ENCODE assay signal across 1 cellular context in the genomic region with DNA sequence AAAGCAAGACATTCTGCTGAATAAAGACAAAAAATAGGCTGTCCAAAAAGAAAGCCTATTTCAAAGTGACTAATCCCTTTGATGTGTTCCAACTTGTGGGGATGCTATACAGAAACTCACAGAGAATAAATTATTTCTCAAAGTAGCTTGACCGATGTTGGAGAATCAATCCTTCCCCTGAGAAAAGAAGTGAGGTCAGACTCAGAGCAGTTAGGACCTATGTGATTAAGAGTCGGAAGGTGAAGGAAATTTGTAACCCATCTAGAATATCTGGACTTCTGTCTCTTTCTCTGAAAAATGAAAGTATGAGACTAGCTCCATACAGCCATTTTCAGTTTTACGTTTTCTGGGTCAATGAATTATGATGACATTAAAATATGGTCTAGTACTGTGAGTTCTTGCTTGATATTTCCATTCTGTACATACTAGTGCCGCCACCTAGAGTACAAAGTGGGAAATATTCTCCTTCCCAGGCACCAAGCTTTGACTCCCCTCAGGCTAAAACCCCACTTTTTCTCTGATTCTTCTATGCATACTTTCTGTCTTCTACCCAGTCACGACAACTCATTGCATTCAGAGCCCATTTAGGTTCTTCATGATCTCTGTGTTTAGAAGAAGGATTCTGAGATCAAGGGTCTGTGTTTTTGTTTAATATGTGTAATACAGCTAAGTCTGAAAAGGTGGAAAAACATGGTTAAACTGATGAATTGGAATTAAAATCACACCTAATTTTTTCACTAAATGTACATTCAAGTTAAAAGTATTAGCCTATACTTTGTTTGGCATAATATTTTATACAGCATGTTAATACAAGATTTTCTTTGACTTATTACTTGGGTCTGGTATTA.
TF ChIP-seq lines count a peak whose summit lies in the region.

No MANE protein-coding gene starts in this region.

TF ChIP-seq in K562, 482 proteins besides CTCF, POLR2A, EP300 and RAD21 (continued from another document):
- TF ChIP-seq, protein P1, sequence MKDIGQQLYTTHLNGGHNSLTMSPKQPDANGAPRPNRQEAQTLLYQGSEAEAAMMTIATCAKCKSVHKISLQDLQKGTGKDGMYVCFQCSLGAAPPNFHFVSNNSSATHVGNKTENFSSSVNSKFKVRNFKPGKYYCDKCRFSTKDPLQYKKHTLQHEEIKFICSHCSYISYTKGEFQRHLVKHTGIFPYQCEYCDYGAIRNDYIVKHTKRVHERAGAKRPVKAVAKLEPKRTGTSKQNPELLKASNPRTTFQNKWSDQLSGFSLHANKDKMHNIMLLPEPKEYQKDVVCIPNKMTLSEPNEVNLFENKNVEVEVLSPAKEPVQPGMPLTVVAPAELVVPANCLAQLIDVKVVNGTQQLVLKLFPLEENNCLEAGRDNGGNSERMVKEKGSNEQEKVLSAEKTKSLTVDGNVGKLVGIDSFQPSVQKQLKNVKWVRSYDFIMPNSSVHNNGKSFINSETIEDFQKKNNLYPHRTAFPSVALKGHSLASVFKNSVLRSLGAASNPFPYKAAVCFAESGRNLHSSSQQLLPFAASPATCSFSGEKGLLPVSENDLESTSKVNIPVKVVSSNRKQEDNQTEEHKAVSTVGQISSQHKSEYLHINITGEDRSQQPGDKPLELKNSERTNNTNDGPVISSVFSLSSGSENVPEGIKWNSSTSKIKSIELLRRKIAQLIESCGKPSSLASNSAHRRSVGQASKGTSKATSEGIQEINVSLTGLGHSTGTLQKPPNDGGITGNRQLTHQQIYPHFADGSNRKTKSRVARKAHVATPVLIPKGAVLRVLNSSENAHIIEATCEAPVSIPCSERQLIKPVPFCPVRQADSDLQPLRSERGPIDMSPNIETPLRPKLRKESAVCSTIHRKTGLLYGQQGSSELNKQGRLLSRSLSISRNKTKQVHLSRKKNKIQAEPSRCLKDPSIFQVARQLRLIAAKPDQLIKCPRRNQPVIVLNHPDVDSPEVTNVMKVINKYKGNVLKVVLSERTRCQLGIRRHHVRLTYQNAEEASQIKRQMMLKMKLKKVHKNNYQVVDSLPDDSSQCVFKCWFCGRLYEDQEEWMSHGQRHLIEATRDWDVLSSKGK (CRISPR knock-in tag; IDR thresholded peaks at IDR 0.05), result no peak
- TF ChIP-seq NR4A1 (CRISPR knock-in tag; IDR thresholded peaks at IDR 0.05), result no peak
- no peak for TF ChIP-seq NR4A1 (tag; IDR thresholded peaks at IDR 0.05)
- TF ChIP-seq, protein P2, sequence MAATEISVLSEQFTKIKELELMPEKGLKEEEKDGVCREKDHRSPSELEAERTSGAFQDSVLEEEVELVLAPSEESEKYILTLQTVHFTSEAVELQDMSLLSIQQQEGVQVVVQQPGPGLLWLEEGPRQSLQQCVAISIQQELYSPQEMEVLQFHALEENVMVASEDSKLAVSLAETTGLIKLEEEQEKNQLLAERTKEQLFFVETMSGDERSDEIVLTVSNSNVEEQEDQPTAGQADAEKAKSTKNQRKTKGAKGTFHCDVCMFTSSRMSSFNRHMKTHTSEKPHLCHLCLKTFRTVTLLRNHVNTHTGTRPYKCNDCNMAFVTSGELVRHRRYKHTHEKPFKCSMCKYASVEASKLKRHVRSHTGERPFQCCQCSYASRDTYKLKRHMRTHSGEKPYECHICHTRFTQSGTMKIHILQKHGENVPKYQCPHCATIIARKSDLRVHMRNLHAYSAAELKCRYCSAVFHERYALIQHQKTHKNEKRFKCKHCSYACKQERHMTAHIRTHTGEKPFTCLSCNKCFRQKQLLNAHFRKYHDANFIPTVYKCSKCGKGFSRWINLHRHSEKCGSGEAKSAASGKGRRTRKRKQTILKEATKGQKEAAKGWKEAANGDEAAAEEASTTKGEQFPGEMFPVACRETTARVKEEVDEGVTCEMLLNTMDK (IDR thresholded peaks at IDR 0.05; ENCODE audit: borderline replicate concordance, insufficient read depth, low read depth, low read length, poor library complexity, severe bottlenecking), result no peak
- TF ChIP-seq POLR2B (IDR thresholded peaks at IDR 0.05; ENCODE audit: low read depth, partially characterized antibody), result no peak
- TF ChIP-seq, protein P3, sequence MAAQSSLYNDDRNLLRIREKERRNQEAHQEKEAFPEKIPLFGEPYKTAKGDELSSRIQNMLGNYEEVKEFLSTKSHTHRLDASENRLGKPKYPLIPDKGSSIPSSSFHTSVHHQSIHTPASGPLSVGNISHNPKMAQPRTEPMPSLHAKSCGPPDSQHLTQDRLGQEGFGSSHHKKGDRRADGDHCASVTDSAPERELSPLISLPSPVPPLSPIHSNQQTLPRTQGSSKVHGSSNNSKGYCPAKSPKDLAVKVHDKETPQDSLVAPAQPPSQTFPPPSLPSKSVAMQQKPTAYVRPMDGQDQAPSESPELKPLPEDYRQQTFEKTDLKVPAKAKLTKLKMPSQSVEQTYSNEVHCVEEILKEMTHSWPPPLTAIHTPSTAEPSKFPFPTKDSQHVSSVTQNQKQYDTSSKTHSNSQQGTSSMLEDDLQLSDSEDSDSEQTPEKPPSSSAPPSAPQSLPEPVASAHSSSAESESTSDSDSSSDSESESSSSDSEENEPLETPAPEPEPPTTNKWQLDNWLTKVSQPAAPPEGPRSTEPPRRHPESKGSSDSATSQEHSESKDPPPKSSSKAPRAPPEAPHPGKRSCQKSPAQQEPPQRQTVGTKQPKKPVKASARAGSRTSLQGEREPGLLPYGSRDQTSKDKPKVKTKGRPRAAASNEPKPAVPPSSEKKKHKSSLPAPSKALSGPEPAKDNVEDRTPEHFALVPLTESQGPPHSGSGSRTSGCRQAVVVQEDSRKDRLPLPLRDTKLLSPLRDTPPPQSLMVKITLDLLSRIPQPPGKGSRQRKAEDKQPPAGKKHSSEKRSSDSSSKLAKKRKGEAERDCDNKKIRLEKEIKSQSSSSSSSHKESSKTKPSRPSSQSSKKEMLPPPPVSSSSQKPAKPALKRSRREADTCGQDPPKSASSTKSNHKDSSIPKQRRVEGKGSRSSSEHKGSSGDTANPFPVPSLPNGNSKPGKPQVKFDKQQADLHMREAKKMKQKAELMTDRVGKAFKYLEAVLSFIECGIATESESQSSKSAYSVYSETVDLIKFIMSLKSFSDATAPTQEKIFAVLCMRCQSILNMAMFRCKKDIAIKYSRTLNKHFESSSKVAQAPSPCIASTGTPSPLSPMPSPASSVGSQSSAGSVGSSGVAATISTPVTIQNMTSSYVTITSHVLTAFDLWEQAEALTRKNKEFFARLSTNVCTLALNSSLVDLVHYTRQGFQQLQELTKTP (IDR thresholded peaks at IDR 0.05; ENCODE audit: low read depth in 1 of 2, partially characterized antibody in 2 of 2), result no peak
- TF ChIP-seq, protein P4, sequence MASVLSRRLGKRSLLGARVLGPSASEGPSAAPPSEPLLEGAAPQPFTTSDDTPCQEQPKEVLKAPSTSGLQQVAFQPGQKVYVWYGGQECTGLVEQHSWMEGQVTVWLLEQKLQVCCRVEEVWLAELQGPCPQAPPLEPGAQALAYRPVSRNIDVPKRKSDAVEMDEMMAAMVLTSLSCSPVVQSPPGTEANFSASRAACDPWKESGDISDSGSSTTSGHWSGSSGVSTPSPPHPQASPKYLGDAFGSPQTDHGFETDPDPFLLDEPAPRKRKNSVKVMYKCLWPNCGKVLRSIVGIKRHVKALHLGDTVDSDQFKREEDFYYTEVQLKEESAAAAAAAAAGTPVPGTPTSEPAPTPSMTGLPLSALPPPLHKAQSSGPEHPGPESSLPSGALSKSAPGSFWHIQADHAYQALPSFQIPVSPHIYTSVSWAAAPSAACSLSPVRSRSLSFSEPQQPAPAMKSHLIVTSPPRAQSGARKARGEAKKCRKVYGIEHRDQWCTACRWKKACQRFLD (CRISPR knock-in tag; IDR thresholded peaks at IDR 0.05), result no peak
- TF ChIP-seq BHLHE40 (IDR thresholded peaks at IDR 0.05; ENCODE audit: low read length), result no peak
- no peak for TF ChIP-seq TCF3 (CRISPR knock-in tag; IDR thresholded peaks at IDR 0.05)
- TF ChIP-seq GATAD2B (IDR thresholded peaks at IDR 0.05; ENCODE audit: borderline replicate concordance), result no peak
- no peak for TF ChIP-seq HSF4 (CRISPR knock-in tag; IDR thresholded peaks at IDR 0.05; ENCODE audit: borderline replicate concordance)
- no peak for TF ChIP-seq ZNF584 (CRISPR knock-in tag; IDR thresholded peaks at IDR 0.05; ENCODE audit: low read depth)
- no peak for TF ChIP-seq TAF1 (IDR thresholded peaks at IDR 0.05; ENCODE audit: control insufficient read depth, extremely low read depth, insufficient read depth, low read length, severe bottlenecking)
- no peak for TF ChIP-seq ESRRB (CRISPR knock-in tag; IDR thresholded peaks at IDR 0.05; ENCODE audit: borderline replicate concordance)
- no peak for TF ChIP-seq ZNF174 (CRISPR knock-in tag; IDR thresholded peaks at IDR 0.05)
